9 cellular contexts compared by ENCODE assay signal in the genomic region with DNA sequence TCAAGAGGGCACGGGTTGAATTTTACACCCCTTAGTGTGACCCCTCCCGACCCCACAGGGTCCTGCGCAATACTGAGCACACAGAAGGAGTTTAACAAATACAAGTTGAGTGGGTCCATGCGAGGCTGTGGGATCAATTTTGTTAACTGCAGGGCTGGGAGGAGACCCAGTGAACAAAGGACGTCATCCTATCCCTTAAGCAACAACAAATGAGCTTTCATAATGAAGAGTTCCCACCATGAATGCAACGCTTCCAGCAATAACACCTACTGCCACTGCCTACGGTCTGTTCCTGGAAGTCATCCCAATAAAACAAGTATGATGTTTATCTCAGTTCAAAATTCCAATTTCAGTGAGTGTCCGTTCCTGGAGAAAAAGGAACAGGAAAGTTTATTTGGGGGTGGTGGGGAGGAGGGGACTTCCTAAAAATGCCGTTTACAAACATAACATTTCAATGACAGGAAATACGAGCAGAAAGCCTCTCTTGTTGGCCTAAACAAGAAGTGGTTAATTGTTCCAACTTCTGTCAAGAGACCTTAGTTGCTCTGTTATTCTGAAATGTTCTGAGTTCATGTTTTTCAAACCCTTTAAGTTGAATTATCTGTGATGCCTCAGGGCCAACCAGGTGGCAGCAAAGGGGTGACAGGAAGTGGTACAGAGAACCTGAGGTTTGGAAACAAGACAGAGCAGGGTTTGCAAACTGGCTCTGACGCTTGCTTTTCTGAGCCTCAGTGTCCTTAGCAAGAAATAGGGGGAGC.
DNase-seq lines count a peak whose midpoint lies in the region; ATAC-seq, FAIRE-seq and TF ChIP-seq lines count a peak whose summit lies in the region.
"Had no signal": no experiment of that assay in that cellular context is flagged by ENCODE, and none has a peak within 500 bp of the region (broad histone marks: within the 10 kb centered on the region; RNA-seq: fewer than 3 reads in every experiment).

No MANE protein-coding gene starts in this region.

- peak; percentile 82 for DNase-seq in activated CD4-positive, alpha-beta T cell treated with anti-CD3 and anti-CD28 coated beads, Interleukin-2, amount 10 ng/mL, durations not matched to agents 24 days and 14 days
- DNase-seq in H1 (ENCODE audit: low read depth in 1 of 2, low spot score in 2 of 2): no peak
- peak; percentile 25 for DNase-seq in stimulated activated naive CD8-positive, alpha-beta T cell treated with anti-CD3 and anti-CD28 coated beads, Interleukin-15, Interleukin-2, amounts not matched to agents 100 U/mL and 50 U/mL, for 24 hours
- DNase-seq: NCI-H510A had no signal

- no peak overlapping the region for H2BK12ac ChIP-seq in H1 (ENCODE audit: low read depth, low read length)

- WGBS in H1 (ENCODE audit: extremely low coverage in 1 of 2, insufficient coverage in 1 of 2, insufficient read length in 1 of 2, insufficient replicate concordance in 2 of 2, low coverage in 1 of 2, low lambda C conversion rate in 2 of 2, missing lambda C conversion rate in 1 of 2), 2 experiments: 85% methylated on average over 11 of the region's 11 CpGs; no CpG with 5 or more reads in 1 of the 2 experiments

- no peaks in the 10 kb centered on the region for H4K20me1 ChIP-seq in H1 (replicated peaks in 1 of 2; ENCODE audit: control insufficient read depth in 1 of 2, insufficient read depth in 2 of 2, low read length in 2 of 2)

- H3K27me3 Mint-ChIP-seq in activated CD4-positive, alpha-beta T cell treated with anti-CD3 and anti-CD28 coated beads, Interleukin-2, amount 10 ng/mL, durations not matched to agents 24 days and 14 days: peaks cover 5% of the 10 kb centered on the region

- intact Hi-C loops in activated CD4-positive, alpha-beta T cell treated with anti-CD3 and anti-CD28 coated beads, Interleukin-2, amount 10 ng/mL, durations not matched to agents 24 days and 14 days (cut with micrococcal nuclease): no loop called here

- H3K4me1 ChIP-seq in H1 (replicated peaks in 1 of 4; ENCODE audit: control insufficient read depth in 3 of 4, insufficient read depth in 4 of 4, low read length in 3 of 4): peaks cover 0 to 5% (median 0%) of the 10 kb centered on the region in 4 experiments; a peak in 1 of 7 replicates

- no peak overlapping the region for H2BK120ac ChIP-seq in H1 (replicated peaks; ENCODE audit: low read depth, low read length)

- H3K4me3 Mint-ChIP-seq in activated CD4-positive, alpha-beta T cell treated with anti-CD3 and anti-CD28 coated beads, Interleukin-2, amount 10 ng/mL, durations not matched to agents 24 days and 14 days: peak overlapping the region; percentile 16

- H3K36me3 Mint-ChIP-seq in activated CD4-positive, alpha-beta T cell treated with anti-CD3 and anti-CD28 coated beads, Interleukin-2, amount 10 ng/mL, durations not matched to agents 24 days and 14 days (ENCODE audit: low read depth): no peaks in the 10 kb centered on the region

- TF ChIP-seq CTCF in H1 (IDR thresholded peaks at IDR 0.05; ENCODE audit: control extremely low read depth in 1 of 3, insufficient read depth in 1 of 3, low read depth in 1 of 3, low read length in 3 of 3): no peak

- H3K79me2 ChIP-seq in H1 (ENCODE audit: control insufficient read depth in 1 of 2, insufficient read depth in 2 of 2, low read length in 2 of 2): no peaks in the 10 kb centered on the region

- no peaks in the 10 kb centered on the region for H3K27me3 ChIP-seq in H1 (replicated peaks in 1 of 4; ENCODE audit: control insufficient read depth in 3 of 4, extremely low read depth in 1 of 4, insufficient read depth in 3 of 4, low read length in 3 of 4)
- H3K27me3 ChIP-seq: cardiac muscle cell had no signal

- no peak overlapping the region for H3K4me3 ChIP-seq in H1 (ENCODE audit: extremely low read depth in 1 of 4, insufficient read depth in 2 of 4, low read depth in 3 of 4, low read length in 4 of 4)
- H3K4me3 ChIP-seq: cardiac muscle cell had no signal

- no peak overlapping the region for H4K91ac ChIP-seq in H1 (replicated peaks; ENCODE audit: insufficient read length, low read length)

- ATAC-seq in HG02588 (IDR thresholded peaks at IDR 0.05; ENCODE audit: unreplicated experiment) (peak; percentile 49), HG03097 (IDR thresholded peaks at IDR 0.05; ENCODE audit: low FRiP score, unreplicated experiment) (no peak), GM21737 (IDR thresholded peaks at IDR 0.05; ENCODE audit: unreplicated experiment) (no peak), GM18870 (IDR thresholded peaks at IDR 0.05; ENCODE audit: unreplicated experiment) (no peak)
- ATAC-seq in stimulated activated naive CD8-positive, alpha-beta T cell treated with anti-CD3 and anti-CD28 coated beads, Interleukin-15, Interleukin-2, amounts not matched to agents 100 U/mL and 50 U/mL, for 24 hours: peak; percentile 71

- no peak overlapping the region for H4K8ac ChIP-seq in H1 (ENCODE audit: extremely low read depth, insufficient read depth, low read length)

- no peak overlapping the region for H3K4ac ChIP-seq in H1 (replicated peaks; ENCODE audit: insufficient read length, low read depth, low read length)

- H3K79me1 ChIP-seq in H1 (ENCODE audit: low read depth, low read length): no peaks in the 10 kb centered on the region

- H3K23me2 ChIP-seq in H1 (ENCODE audit: low read depth, low read length): no peaks in the 10 kb centered on the region

- no peak overlapping the region for H3K23ac ChIP-seq in H1 (ENCODE audit: insufficient read length)

- no peak for TF ChIP-seq RAD21 in H1 (IDR thresholded peaks at IDR 0.05 in 1 of 2, conservative IDR thresholded peaks at IDR 0.05 in 1 of 2; ENCODE audit: low read depth in 2 of 2, low read length in 2 of 2)

- no peak for TF ChIP-seq POLR2A in H1 (IDR thresholded peaks at IDR 0.05; ENCODE audit: control extremely low read depth in 1 of 2, low read depth in 2 of 2, low read length in 2 of 2)

- peak overlapping the region; percentile 30 for H3K27ac Mint-ChIP-seq in activated CD4-positive, alpha-beta T cell treated with anti-CD3 and anti-CD28 coated beads, Interleukin-2, amount 10 ng/mL, durations not matched to agents 24 days and 14 days

- no peak overlapping the region for H2AK5ac ChIP-seq in H1 (ENCODE audit: low read depth, low read length)

- H3K14ac ChIP-seq in H1 (ENCODE audit: insufficient read length): no peak overlapping the region

- H3K4me2 ChIP-seq in H1 (ENCODE audit: insufficient read depth in 1 of 2, low read depth in 2 of 2, low read length in 2 of 2): no peak overlapping the region

- no peak overlapping the region for H3K9ac ChIP-seq in H1 (replicated peaks in 1 of 4; ENCODE audit: extremely low read depth in 1 of 4, low read depth in 3 of 4, low read length in 3 of 4)

- H3K4me1 Mint-ChIP-seq in activated CD4-positive, alpha-beta T cell treated with anti-CD3 and anti-CD28 coated beads, Interleukin-2, amount 10 ng/mL, durations not matched to agents 24 days and 14 days: peaks cover 19% of the 10 kb centered on the region

- H3K36me3 ChIP-seq in H1 (ENCODE audit: control insufficient read depth in 2 of 4, insufficient read depth in 4 of 4, low read length in 3 of 4): no peaks in the 10 kb centered on the region
- H3K36me3 ChIP-seq: cardiac muscle cell had no signal

- no peaks in the 10 kb centered on the region for H3K9me3 ChIP-seq in H1 (ENCODE audit: insufficient read depth in 2 of 2, low read depth in 1 of 2, low read length in 1 of 2)

- no peak overlapping the region for H3K27ac ChIP-seq in H1 (ENCODE audit: low read depth, low read length)
- H3K27ac ChIP-seq: cardiac muscle cell had no signal

- H2BK15ac ChIP-seq in H1 (ENCODE audit: low read length): 0 out of 2 replicates have a peak overlapping the region, but pooled peaks have one; percentile 22

- FAIRE-seq in H1 (lab: Jason Lieb, UNC): no peak

- no peak for TF ChIP-seq EP300 in H1 (IDR thresholded peaks at IDR 0.05; ENCODE audit: borderline replicate concordance in 1 of 2, low read depth in 2 of 2, low read length in 2 of 2)

- CTCF ChIA-PET in H1 (lab: Charles Lee; ENCODE audit: partially characterized antibody): interaction anchor here (0.7 to 1.1 kb wide), 4 partner anchors 9 to 157 kb away, joined by 3 to 4 read pairs (median 3); no protein-coding TSS in a partner anchor

- no peak overlapping the region for H3K56ac ChIP-seq in H1 (replicated peaks; ENCODE audit: insufficient read length, low read depth, low read length)

- H2BK5ac ChIP-seq in H1 (ENCODE audit: low read depth, low read length): no peak overlapping the region

- H4K5ac ChIP-seq in H1 (ENCODE audit: insufficient read length, low read depth, low read length): no peak overlapping the region

- no peak overlapping the region for H2BK20ac ChIP-seq in H1 (ENCODE audit: low read length)

- no peaks in the 10 kb centered on the region for H3K9me3 Mint-ChIP-seq in activated CD4-positive, alpha-beta T cell treated with anti-CD3 and anti-CD28 coated beads, Interleukin-2, amount 10 ng/mL, durations not matched to agents 24 days and 14 days

- H2AFZ ChIP-seq in H1 (ENCODE audit: low read length): no peak overlapping the region

- no peak overlapping the region for H3K18ac ChIP-seq in H1 (ENCODE audit: extremely low read depth, low read length)

- POLR2A ChIA-PET in H1 (lab: Charles Lee; ENCODE audit: partially characterized antibody): interaction anchor here (1.3 to 1.5 kb wide), 2 partner anchors 10 to 22 kb away, joined by 3 read pairs; no protein-coding TSS in a partner anchor

TF ChIP-seq in H1, 55 proteins besides CTCF, POLR2A, EP300 and RAD21:
- TF ChIP-seq EGR1 (IDR thresholded peaks at IDR 0.05; ENCODE audit: borderline replicate concordance, low read depth, low read length) (no peak), TAF7 (optimal IDR thresholded peaks at IDR 0.05; ENCODE audit: borderline replicate concordance, low read depth, low read length) (no peak), SP2 (IDR thresholded peaks at IDR 0.05; ENCODE audit: low read length) (no peak), MAFK (IDR thresholded peaks at IDR 0.05; ENCODE audit: low read depth, low read length) (no peak), JUND (IDR thresholded peaks at IDR 0.05; ENCODE audit: low read length) (no peak), BCL11A (IDR thresholded peaks at IDR 0.05; ENCODE audit: low read depth in 2 of 2, low read length in 2 of 2) (no peak), ZNF274 (IDR thresholded peaks at IDR 0.05; ENCODE audit: borderline replicate concordance, extremely low read depth, low read length) (no peak)
- TF ChIP-seq, protein P1, sequence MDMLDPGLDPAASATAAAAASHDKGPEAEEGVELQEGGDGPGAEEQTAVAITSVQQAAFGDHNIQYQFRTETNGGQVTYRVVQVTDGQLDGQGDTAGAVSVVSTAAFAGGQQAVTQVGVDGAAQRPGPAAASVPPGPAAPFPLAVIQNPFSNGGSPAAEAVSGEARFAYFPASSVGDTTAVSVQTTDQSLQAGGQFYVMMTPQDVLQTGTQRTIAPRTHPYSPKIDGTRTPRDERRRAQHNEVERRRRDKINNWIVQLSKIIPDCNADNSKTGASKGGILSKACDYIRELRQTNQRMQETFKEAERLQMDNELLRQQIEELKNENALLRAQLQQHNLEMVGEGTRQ (IDR thresholded peaks at IDR 0.05; ENCODE audit: low read length): no peak

Comparison
In these comparisons a context has a peak if more than half of its experiments do, and no peak if none do; other contexts are left out.
1. ATAC-seq: peak in HG02588 (single experiment) and stimulated activated naive CD8-positive, alpha-beta T cell treated with anti-CD3 and anti-CD28 coated beads, Interleukin-15, Interleukin-2, amounts not matched to agents 100 U/mL and 50 U/mL, for 24 hours (single experiment); none in HG03097 (single experiment), GM21737 (single experiment) and GM18870 (single experiment).
2. DNase-seq: peak in activated CD4-positive, alpha-beta T cell treated with anti-CD3 and anti-CD28 coated beads, Interleukin-2, amount 10 ng/mL, durations not matched to agents 24 days and 14 days (single experiment) and stimulated activated naive CD8-positive, alpha-beta T cell treated with anti-CD3 and anti-CD28 coated beads, Interleukin-15, Interleukin-2, amounts not matched to agents 100 U/mL and 50 U/mL, for 24 hours (single experiment); none in H1 (0 of 2).